In genomic region chr4:189233754-189234153, GRCh38 we compare ENCODE assay signal across 8 cellular contexts.
DNase-seq lines count a peak whose midpoint lies in the region; ATAC-seq, FAIRE-seq and TF ChIP-seq lines count a peak whose summit lies in the region.
"Not testable (repeated sequence)": the region's sequence is repeated elsewhere in the genome, so short reads cannot be mapped to it uniquely, and the experiment has no call there.

No MANE protein-coding gene starts in this region.

- DNase-seq in DND-41 (peak; percentile 14), activated B cell treated with CpG ODN at 0.5 μM for 24 hours (peak; percentile 19), activated gamma-delta T cell treated with Interleukin-2 at 50 U/mL for 16 hours (peak; percentile 12), pancreas (peak in 2 of 6 donors; percentile 30 to 59)
- peak; percentile 22 for DNase-seq in activated CD8-positive, alpha-beta memory T cell treated with anti-CD3 and anti-CD28 coated beads, Interleukin-2, amount 50 U/mL, for 4 hours
- not testable (repeated sequence) for DNase-seq in bronchial epithelial cell (ENCODE audit: low read depth); frontal cortex (ENCODE audit: low spot score in 2 of 2)
- DNase-seq in stimulated activated naive CD8-positive, alpha-beta T cell treated with anti-CD3 and anti-CD28 coated beads, Interleukin-15, Interleukin-2, amounts not matched to agents 100 U/mL and 50 U/mL, for 24 hours = peak; percentile 17

- H3K9me3 ChIP-seq in DND-41 (ENCODE audit: insufficient read depth, low read length, severe bottlenecking); pancreas: not testable (repeated sequence)

- not testable (repeated sequence) for H4K20me1 ChIP-seq in DND-41 (ENCODE audit: insufficient read depth, low read length)

- CTCF ChIA-PET in activated B cell treated with CpG ODN at 0.5 μM for 24 hours (lab: Charles Lee) = not testable (repeated sequence)

- H3K4me3 ChIP-seq in DND-41 (ENCODE audit: low read depth in 1 of 2, low read length in 2 of 2); bronchial epithelial cell (ENCODE audit: low read depth, low read length); pancreas: not testable (repeated sequence)

- H3K4me1 Mint-ChIP-seq in activated B cell treated with CpG ODN at 0.5 μM for 24 hours = not testable (repeated sequence)

- H3K27ac Mint-ChIP-seq in activated B cell treated with CpG ODN at 0.5 μM for 24 hours = not testable (repeated sequence)

- not testable (repeated sequence) for H3K36me3 ChIP-seq in DND-41 (ENCODE audit: insufficient read depth, low read length); bronchial epithelial cell (ENCODE audit: control insufficient read depth, insufficient read depth, low read length); pancreas

- not testable (repeated sequence) for ATAC-seq in DND-41 (ENCODE audit: insufficient read depth, low read depth); activated B cell treated with CpG ODN at 0.5 μM for 24 hours (ENCODE audit: low read depth); pancreas; stimulated activated naive CD8-positive, alpha-beta T cell treated with anti-CD3 and anti-CD28 coated beads, Interleukin-15, Interleukin-2, amounts not matched to agents 100 U/mL and 50 U/mL, for 24 hours

- FAIRE-seq in bronchial epithelial cell (lab: Jason Lieb, UNC) (peak; percentile 100), frontal cortex (lab: Jason Lieb, UNC) (peak; percentile 100), pancreas (lab: Jason Lieb, UNC) (peak; percentile 99)

- no CpG with 5 or more reads among the region's 1 CpG for WGBS in pancreas, 2 donors

- not testable (repeated sequence) for TF ChIP-seq CTCF in DND-41 (IDR thresholded peaks at IDR 0.05; ENCODE audit: borderline replicate concordance, extremely low read depth, low read length, poor library complexity, severe bottlenecking); activated B cell treated with CpG ODN at 0.5 μM for 24 hours (IDR thresholded peaks at IDR 0.05); bronchial epithelial cell (IDR thresholded peaks at IDR 0.05; ENCODE audit: insufficient read depth, low read length, severe bottlenecking); pancreas (IDR thresholded peaks at IDR 0.05)

- POLR2A ChIA-PET in activated B cell treated with CpG ODN at 0.5 μM for 24 hours (lab: Charles Lee) = not testable (repeated sequence)

- not testable (repeated sequence) for H3K9me3 Mint-ChIP-seq in activated B cell treated with CpG ODN at 0.5 μM for 24 hours

- H3K27me3 Mint-ChIP-seq in activated B cell treated with CpG ODN at 0.5 μM for 24 hours = not testable (repeated sequence)

- not testable (repeated sequence) for H3K27ac ChIP-seq in DND-41 (ENCODE audit: low read length); pancreas

- not testable (repeated sequence) for H3K4me3 Mint-ChIP-seq in activated B cell treated with CpG ODN at 0.5 μM for 24 hours

- H3K4me1 ChIP-seq in DND-41 (ENCODE audit: insufficient read depth, low read length); pancreas: not testable (repeated sequence)

- H3K27me3 ChIP-seq in DND-41 (ENCODE audit: insufficient read depth, low read length, poor library complexity); bronchial epithelial cell (ENCODE audit: control insufficient read depth, insufficient read depth, low read length); pancreas: not testable (repeated sequence)

- H3K36me3 Mint-ChIP-seq in activated B cell treated with CpG ODN at 0.5 μM for 24 hours (ENCODE audit: low read depth) = not testable (repeated sequence)

- not testable (repeated sequence) for H3K9ac ChIP-seq in DND-41 (ENCODE audit: low read depth, low read length)

- H3K79me2 ChIP-seq in DND-41 (ENCODE audit: insufficient read depth, low read length) = not testable (repeated sequence)

- not testable (repeated sequence) for H2AFZ ChIP-seq in DND-41 (ENCODE audit: low read depth, low read length)

- not testable (repeated sequence) for H3K4me2 ChIP-seq in DND-41 (ENCODE audit: insufficient read depth, low read length)

- intact Hi-C loops in activated B cell treated with CpG ODN at 0.5 μM for 24 hours (cut with micrococcal nuclease); pancreas (cut with DNase I): not testable (repeated sequence)
